In the genomic region with DNA sequence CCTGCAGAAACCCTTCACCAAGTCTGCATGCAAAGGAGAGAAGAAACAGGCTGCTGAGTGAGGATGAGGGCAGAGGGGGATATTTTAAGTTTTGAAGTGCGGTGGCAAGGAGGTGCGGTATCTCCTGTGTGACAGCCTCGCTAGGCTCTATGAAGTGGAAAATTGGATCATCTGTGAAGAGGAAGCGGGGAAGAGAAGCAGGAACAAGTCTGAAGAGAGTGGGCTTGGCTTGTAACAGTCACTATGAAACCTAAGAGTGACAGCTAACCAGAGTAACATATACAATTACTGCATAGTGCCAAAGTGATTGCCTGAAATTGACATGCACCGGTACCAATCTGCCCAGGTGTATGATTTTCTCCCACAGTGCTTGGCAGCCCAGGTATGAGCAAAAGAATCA, we compare ENCODE assay signal across 10 cellular contexts.
A peak's percentile ranks its signal among the peaks of the same experiment; 100 is the strongest.
DNase-seq lines count a peak whose midpoint lies in the region; ATAC-seq lines count a peak whose summit lies in the region.
"Had no signal": no experiment of that assay in that cellular context is flagged by ENCODE, and none has a peak within 500 bp of the region (broad histone marks: within the 10 kb centered on the region; RNA-seq: fewer than 3 reads in every experiment).

No MANE protein-coding gene starts in this region.

- peak; percentile 69 to 74 for ATAC-seq in activated T-cell treated with anti-CD3 and anti-CD28 coated beads, Interleukin-2, amount 50 U/mL, for 72 hours (replicated peaks in 1 of 2)
- ATAC-seq in HG02610 (IDR thresholded peaks at IDR 0.05; ENCODE audit: unreplicated experiment) = peak; percentile 69
- ATAC-seq in stimulated activated naive CD8-positive, alpha-beta T cell treated with anti-CD3 and anti-CD28 coated beads, Interleukin-15, amount 100 ng/mL, for 72 hours = peak; percentile 69
- ATAC-seq in HG03280 (IDR thresholded peaks at IDR 0.05; ENCODE audit: unreplicated experiment) = no peak

- no peaks in the 10 kb centered on the region for H3K27me3 Mint-ChIP-seq in activated T-cell treated with anti-CD3 and anti-CD28 coated beads, Interleukin-2, amount 50 U/mL, for 72 hours (ENCODE audit: low read depth)
- no peaks in the 10 kb centered on the region for H3K27me3 Mint-ChIP-seq in stimulated activated naive CD8-positive, alpha-beta T cell treated with anti-CD3 and anti-CD28 coated beads, Interleukin-15, amount 100 ng/mL, for 72 hours

- peaks cover 74% of the 10 kb centered on the region for H3K4me1 Mint-ChIP-seq in activated T-cell treated with anti-CD3 and anti-CD28 coated beads, Interleukin-2, amount 50 U/mL, for 72 hours (ENCODE audit: low read depth)
- peaks cover 79% of the 10 kb centered on the region for H3K4me1 Mint-ChIP-seq in stimulated activated naive CD8-positive, alpha-beta T cell treated with anti-CD3 and anti-CD28 coated beads, Interleukin-15, amount 100 ng/mL, for 72 hours

- peaks cover 23 to 27% of the 10 kb centered on the region in 2 donors for H3K36me3 Mint-ChIP-seq in activated T-cell treated with anti-CD3 and anti-CD28 coated beads, Interleukin-2, amount 50 U/mL, for 72 hours (ENCODE audit: insufficient read depth in 2 of 2)

- peak overlapping the region; percentile 68 for H3K27ac Mint-ChIP-seq in activated T-cell treated with anti-CD3 and anti-CD28 coated beads, Interleukin-2, amount 50 U/mL, for 72 hours
- H3K27ac Mint-ChIP-seq in stimulated activated naive CD8-positive, alpha-beta T cell treated with anti-CD3 and anti-CD28 coated beads, Interleukin-15, amount 100 ng/mL, for 72 hours = peak overlapping the region in 1 of 2 donors; percentile 86

- H3K4me3 Mint-ChIP-seq in activated T-cell treated with anti-CD3 and anti-CD28 coated beads, Interleukin-2, amount 50 U/mL, for 72 hours = peak overlapping the region; percentile 57 to 73
- H3K4me3 Mint-ChIP-seq in stimulated activated naive CD8-positive, alpha-beta T cell treated with anti-CD3 and anti-CD28 coated beads, Interleukin-15, amount 100 ng/mL, for 72 hours = peak overlapping the region; percentile 57 to 73

- peaks cover 3 to 5% of the 10 kb centered on the region in 2 donors for H3K9me3 Mint-ChIP-seq in activated T-cell treated with anti-CD3 and anti-CD28 coated beads, Interleukin-2, amount 50 U/mL, for 72 hours
- H3K9me3 Mint-ChIP-seq in stimulated activated naive CD8-positive, alpha-beta T cell treated with anti-CD3 and anti-CD28 coated beads, Interleukin-15, amount 100 ng/mL, for 72 hours = peaks cover 7 to 16% of the 10 kb centered on the region in 2 donors

- no peak for DNase-seq in activated T-cell treated with anti-CD3 and anti-CD28 coated beads, Interleukin-2, amount 50 U/mL, for 72 hours
- DNase-seq in activated T-cell treated with anti-CD3 and anti-CD28 coated beads, Interleukin-2, amount 50 U/mL, for 1 hour = no peak
- DNase-seq in SKM-1 (lab: John Stamatoyannopoulos, UW; ENCODE audit: unreplicated experiment) (peak; percentile 62), HUDEP-2 (lab: John Stamatoyannopoulos, UW; ENCODE audit: unreplicated experiment in 76 of 76) (no peak), DMS153 treated with DMSO at 0.1 percent for 48 hours (lab: John Stamatoyannopoulos, UW; ENCODE audit: unreplicated experiment) (no peak)
- no peak for DNase-seq in stimulated activated naive CD8-positive, alpha-beta T cell treated with anti-CD3 and anti-CD28 coated beads, Interleukin-15, amount 100 ng/mL, for 72 hours
- DNase-seq: AML-193, mesenchymal stem cell had no signal
